Comparison of ENCODE assay signal across 1 cellular context in genomic region chr2:11122380-11122779, GRCh38.
TF ChIP-seq lines count a peak whose summit lies in the region.

No MANE protein-coding gene starts in this region.

TF ChIP-seq in K562, 482 proteins besides CTCF, POLR2A, EP300 and RAD21 (continued from another document and continues in another):
- no peak for TF ChIP-seq ZBTB40 (IDR thresholded peaks at IDR 0.05)
- TF ChIP-seq ZBTB40 (CRISPR knock-in tag; IDR thresholded peaks at IDR 0.05): no peak
- no peak for TF ChIP-seq FOXA3 (CRISPR knock-in tag; conservative IDR thresholded peaks at IDR 0.05 in 1 of 2, IDR thresholded peaks at IDR 0.05 in 1 of 2)
- TF ChIP-seq ZSCAN29 (IDR thresholded peaks at IDR 0.05): no peak
- TF ChIP-seq ZC3H4 (CRISPR knock-in tag; IDR thresholded peaks at IDR 0.05; ENCODE audit: borderline replicate concordance): no peak
- no peak for TF ChIP-seq MYNN (IDR thresholded peaks at IDR 0.05)
- TF ChIP-seq MYNN (CRISPR knock-in tag; IDR thresholded peaks at IDR 0.05): no peak
- TF ChIP-seq RHOXF2B (CRISPR knock-in tag; conservative IDR thresholded peaks at IDR 0.05): 0 out of 2 replicates have a peak, but pooled peaks have one; percentile 75
- TF ChIP-seq ZNF174 (CRISPR knock-in tag; IDR thresholded peaks at IDR 0.05): no peak
- no peak for TF ChIP-seq RBM25 (IDR thresholded peaks at IDR 0.05; ENCODE audit: low read depth, low read length, severe bottlenecking)
- peak; percentile 82 for TF ChIP-seq CEBPG (CRISPR knock-in tag; IDR thresholded peaks at IDR 0.05)
- TF ChIP-seq CEBPG (tag; conservative IDR thresholded peaks at IDR 0.05 in 1 of 2, IDR thresholded peaks at IDR 0.05 in 1 of 2): peak; percentile 18 to 90; a peak in 3 of 4 replicates
- no peak for TF ChIP-seq ZNF23 (CRISPR knock-in tag; IDR thresholded peaks at IDR 0.05)
- no peak for TF ChIP-seq AFF1 (IDR thresholded peaks at IDR 0.05; ENCODE audit: low read depth in 1 of 2, partially characterized antibody in 2 of 2)
- no peak for TF ChIP-seq ARID4B (CRISPR knock-in tag; IDR thresholded peaks at IDR 0.05)
- TF ChIP-seq ATF1 (CRISPR knock-in tag; IDR thresholded peaks at IDR 0.05): no peak
- no peak for TF ChIP-seq ATF1 (tag; IDR thresholded peaks at IDR 0.05)
- no peak for TF ChIP-seq RBBP5 (IDR thresholded peaks at IDR 0.05; ENCODE audit: borderline replicate concordance, insufficient read depth, low read length, poor library complexity, severe bottlenecking)
- peak; percentile 54; the same call in 1 of the 2 replicates for TF ChIP-seq TCFL5 (CRISPR knock-in tag; conservative IDR thresholded peaks at IDR 0.05)
- no peak for TF ChIP-seq CLOCK (CRISPR knock-in tag; IDR thresholded peaks at IDR 0.05; ENCODE audit: borderline replicate concordance)
- peak; percentile 95; the same call in 1 of the 2 replicates for TF ChIP-seq KLF6 (CRISPR knock-in tag; IDR thresholded peaks at IDR 0.05; ENCODE audit: borderline replicate concordance)
- no peak for TF ChIP-seq UBTF (IDR thresholded peaks at IDR 0.05; ENCODE audit: borderline replicate concordance in 1 of 2, low read depth in 2 of 2, low read length in 2 of 2)
- no peak for TF ChIP-seq ZFP1 (CRISPR knock-in tag; IDR thresholded peaks at IDR 0.05)
- TF ChIP-seq HMGN3 (IDR thresholded peaks at IDR 0.05; ENCODE audit: borderline replicate concordance, extremely low read depth, insufficient read length, low read depth, low read length): no peak
- no peak for TF ChIP-seq IRF1 (CRISPR knock-in tag; IDR thresholded peaks at IDR 0.05; ENCODE audit: borderline replicate concordance)
- TF ChIP-seq ZBTB49 (CRISPR knock-in tag; IDR thresholded peaks at IDR 0.05; ENCODE audit: borderline replicate concordance): no peak
- no peak for TF ChIP-seq FOXK1 (CRISPR knock-in tag; IDR thresholded peaks at IDR 0.05; ENCODE audit: borderline replicate concordance)
- no peak for TF ChIP-seq SP1 (CRISPR knock-in tag; IDR thresholded peaks at IDR 0.05)
